In the genomic region with DNA sequence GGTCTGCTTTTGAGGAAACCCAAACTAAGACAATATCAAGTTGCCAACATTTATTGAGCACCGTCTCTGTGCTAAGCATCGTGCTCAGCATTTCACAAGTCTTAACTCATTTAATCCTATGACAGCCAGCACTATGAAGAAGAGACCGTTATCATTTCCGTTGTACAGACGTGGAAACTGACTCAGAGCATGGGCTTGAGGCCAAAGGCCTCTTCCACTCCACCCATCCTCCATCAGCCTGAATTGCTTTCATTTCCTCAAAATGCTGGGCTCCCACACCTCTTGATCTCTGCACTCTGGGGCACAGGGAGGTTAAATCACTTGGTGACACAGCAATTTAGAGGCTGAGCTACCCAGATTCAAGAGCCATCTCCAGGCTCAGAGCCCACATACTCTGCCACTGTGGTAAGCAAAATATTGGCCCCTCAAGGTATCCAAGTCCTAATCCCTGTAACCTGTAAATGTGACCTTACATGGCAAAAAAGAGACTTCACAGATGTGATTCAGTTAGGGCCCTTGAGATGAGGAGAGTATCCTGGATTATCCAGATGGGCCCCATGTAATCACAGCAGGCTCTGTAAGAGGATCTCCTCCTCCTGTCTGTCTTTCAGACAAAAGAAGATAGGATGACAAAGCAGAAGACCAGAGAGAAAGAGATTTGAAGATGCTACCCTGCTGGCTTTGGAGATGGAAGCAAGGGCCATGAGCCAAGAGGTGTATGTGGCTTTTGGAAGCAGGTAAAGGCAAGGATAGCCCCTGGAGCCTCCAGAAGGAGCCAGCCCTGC, we compare ENCODE assay signal across 1 cellular context.
A peak's percentile ranks its signal among the peaks of the same experiment; 100 is the strongest.
TF ChIP-seq lines count a peak whose summit lies in the region.

No MANE protein-coding gene starts in this region.

TF ChIP-seq in HepG2, 621 proteins besides CTCF, POLR2A, EP300 and RAD21 (continued from another document and continues in another):
- TF ChIP-seq CEBPZ (IDR thresholded peaks at IDR 0.05; ENCODE audit: low read length) = no peak
- TF ChIP-seq RNF2 (conservative IDR thresholded peaks at IDR 0.05; ENCODE audit: low read depth) = no peak
- no peak for TF ChIP-seq STAT6 (CRISPR knock-in tag; IDR thresholded peaks at IDR 0.05; ENCODE audit: borderline replicate concordance)
- TF ChIP-seq SAP130 (CRISPR knock-in tag; IDR thresholded peaks at IDR 0.05; ENCODE audit: low read depth) = peak; percentile 83
- no peak for TF ChIP-seq SP1 (IDR thresholded peaks at IDR 0.05)
- TF ChIP-seq SP1 (CRISPR knock-in tag; IDR thresholded peaks at IDR 0.05) = no peak
- TF ChIP-seq ZNF224 (CRISPR knock-in tag; IDR thresholded peaks at IDR 0.05) = no peak
- TF ChIP-seq MTA1 (CRISPR knock-in tag; IDR thresholded peaks at IDR 0.05; ENCODE audit: borderline replicate concordance) = no peak
- TF ChIP-seq PAXIP1 (CRISPR knock-in tag; conservative IDR thresholded peaks at IDR 0.05) = peak; percentile 82
- TF ChIP-seq FOXA3 (CRISPR knock-in tag; IDR thresholded peaks at IDR 0.05) = peak; percentile 46
- TF ChIP-seq ZNF234 (CRISPR knock-in tag; conservative IDR thresholded peaks at IDR 0.05) = no peak
- no peak for TF ChIP-seq ZNF614 (CRISPR knock-in tag; IDR thresholded peaks at IDR 0.05; ENCODE audit: borderline replicate concordance)
- TF ChIP-seq NFIB (CRISPR knock-in tag; IDR thresholded peaks at IDR 0.05; ENCODE audit: borderline replicate concordance) = no peak
- no peak for TF ChIP-seq NR2C2 (CRISPR knock-in tag; IDR thresholded peaks at IDR 0.05; ENCODE audit: borderline replicate concordance)
- no peak for TF ChIP-seq NBN (conservative IDR thresholded peaks at IDR 0.05)
- no peak for TF ChIP-seq ZFYVE20 (CRISPR knock-in tag; IDR thresholded peaks at IDR 0.05; ENCODE audit: borderline replicate concordance, low read depth)
- TF ChIP-seq, protein P1, sequence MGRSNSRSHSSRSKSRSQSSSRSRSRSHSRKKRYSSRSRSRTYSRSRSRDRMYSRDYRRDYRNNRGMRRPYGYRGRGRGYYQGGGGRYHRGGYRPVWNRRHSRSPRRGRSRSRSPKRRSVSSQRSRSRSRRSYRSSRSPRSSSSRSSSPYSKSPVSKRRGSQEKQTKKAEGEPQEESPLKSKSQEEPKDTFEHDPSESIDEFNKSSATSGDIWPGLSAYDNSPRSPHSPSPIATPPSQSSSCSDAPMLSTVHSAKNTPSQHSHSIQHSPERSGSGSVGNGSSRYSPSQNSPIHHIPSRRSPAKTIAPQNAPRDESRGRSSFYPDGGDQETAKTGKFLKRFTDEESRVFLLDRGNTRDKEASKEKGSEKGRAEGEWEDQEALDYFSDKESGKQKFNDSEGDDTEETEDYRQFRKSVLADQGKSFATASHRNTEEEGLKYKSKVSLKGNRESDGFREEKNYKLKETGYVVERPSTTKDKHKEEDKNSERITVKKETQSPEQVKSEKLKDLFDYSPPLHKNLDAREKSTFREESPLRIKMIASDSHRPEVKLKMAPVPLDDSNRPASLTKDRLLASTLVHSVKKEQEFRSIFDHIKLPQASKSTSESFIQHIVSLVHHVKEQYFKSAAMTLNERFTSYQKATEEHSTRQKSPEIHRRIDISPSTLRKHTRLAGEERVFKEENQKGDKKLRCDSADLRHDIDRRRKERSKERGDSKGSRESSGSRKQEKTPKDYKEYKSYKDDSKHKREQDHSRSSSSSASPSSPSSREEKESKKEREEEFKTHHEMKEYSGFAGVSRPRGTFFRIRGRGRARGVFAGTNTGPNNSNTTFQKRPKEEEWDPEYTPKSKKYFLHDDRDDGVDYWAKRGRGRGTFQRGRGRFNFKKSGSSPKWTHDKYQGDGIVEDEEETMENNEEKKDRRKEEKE (IDR thresholded peaks at IDR 0.05) = no peak
- no peak for TF ChIP-seq MAZ (IDR thresholded peaks at IDR 0.05; ENCODE audit: borderline replicate concordance, low read depth, low read length)
- TF ChIP-seq MAZ (CRISPR knock-in tag; IDR thresholded peaks at IDR 0.05; ENCODE audit: low read depth) = no peak
- TF ChIP-seq ZNF383 (CRISPR knock-in tag; IDR thresholded peaks at IDR 0.05; ENCODE audit: borderline replicate concordance) = no peak
- no peak for TF ChIP-seq AKNA (CRISPR knock-in tag; IDR thresholded peaks at IDR 0.05; ENCODE audit: borderline replicate concordance)
- peak; percentile 71 for TF ChIP-seq ZNF605 (CRISPR knock-in tag; IDR thresholded peaks at IDR 0.05)
- TF ChIP-seq FOSL1 (CRISPR knock-in tag; IDR thresholded peaks at IDR 0.05; ENCODE audit: borderline replicate concordance) = no peak; the same call in 1 of the 2 replicates
- peak; percentile 19; the same call in 1 of the 2 replicates for TF ChIP-seq ZBED4 (CRISPR knock-in tag; IDR thresholded peaks at IDR 0.05; ENCODE audit: borderline replicate concordance)
- TF ChIP-seq ZNF33A (CRISPR knock-in tag; IDR thresholded peaks at IDR 0.05; ENCODE audit: borderline replicate concordance) = no peak
- no peak for TF ChIP-seq ZNF160 (CRISPR knock-in tag; IDR thresholded peaks at IDR 0.05)
- no peak for TF ChIP-seq EEA1 (CRISPR knock-in tag; IDR thresholded peaks at IDR 0.05; ENCODE audit: borderline replicate concordance)
- TF ChIP-seq CCDC6 (CRISPR knock-in tag; IDR thresholded peaks at IDR 0.05) = no peak
- 0 out of 2 replicates have a peak, but pooled peaks have one; percentile 36 for TF ChIP-seq MAFF (IDR thresholded peaks at IDR 0.05; ENCODE audit: low read depth, low read length)
- no peak for TF ChIP-seq ZFP36L2 (CRISPR knock-in tag; IDR thresholded peaks at IDR 0.05)
- no peak; the same call in 1 of the 2 replicates for TF ChIP-seq MIER2 (CRISPR knock-in tag; IDR thresholded peaks at IDR 0.05)
